ENCODE assay signal across 27 cellular contexts in genomic region chr6:9252784-9253183, GRCh38.
A peak's percentile ranks its signal among the peaks of the same experiment; 100 is the strongest.
DNase-seq lines count a peak whose midpoint lies in the region; ATAC-seq and TF ChIP-seq lines count a peak whose summit lies in the region.
"Had no signal": no experiment of that assay in that cellular context is flagged by ENCODE, and none has a peak within 500 bp of the region (broad histone marks: within the 10 kb centered on the region; RNA-seq: fewer than 3 reads in every experiment).

No MANE protein-coding gene starts in this region.

- H3K27ac Mint-ChIP-seq in MCF 10A (ENCODE audit: low read depth, unreplicated experiment), result no peak overlapping the region
- no peak overlapping the region for H3K27ac Mint-ChIP-seq in WTC11
- H3K27ac Mint-ChIP-seq: activated CD4-positive, alpha-beta T cell treated with anti-CD3 and anti-CD28 coated beads for 36 hours; activated naive CD8-positive, alpha-beta T cell treated with anti-CD3 and anti-CD28 coated beads for 36 hours had no signal

- ATAC-seq in WTC11, result no peak; the same call in none of the 2 replicates
- no peak for ATAC-seq in left lobe of liver
- ATAC-seq: activated CD4-positive, alpha-beta T cell treated with anti-CD3 and anti-CD28 coated beads for 36 hours; HCT116; HepG2; psoas muscle had no signal

- no peaks in the 10 kb centered on the region for H3K27me3 Mint-ChIP-seq in MCF 10A (ENCODE audit: insufficient read depth, unreplicated experiment)
- H3K27me3 Mint-ChIP-seq in WTC11 (ENCODE audit: low read depth), result no peaks in the 10 kb centered on the region
- H3K27me3 Mint-ChIP-seq: activated CD4-positive, alpha-beta T cell treated with anti-CD3 and anti-CD28 coated beads for 36 hours had no signal

- H3K4me2 ChIP-seq in mammary epithelial cell (ENCODE audit: insufficient read depth, low read depth, low read length), result no peak overlapping the region
- H3K4me2 ChIP-seq in hepatocyte, result no peak overlapping the region

- H2AFZ ChIP-seq in mammary epithelial cell (ENCODE audit: low read depth, low read length) (peak overlapping the region; percentile 55), hepatocyte (no peak overlapping the region)

- intact Hi-C loops in mammary epithelial cell (cut with micrococcal nuclease) (loop anchor here (5.0 to 10.0 kb wide), 3 partner anchors 772 to 1160 kb away; no protein-coding TSS in a partner anchor), MCF 10A (cut with micrococcal nuclease) (loop anchor here (5.0 kb wide), 3 partner anchors 160 to 830 kb away; no protein-coding TSS in a partner anchor)

- POLR2A ChIA-PET in MCF 10A (lab: Yijun Ruan, JAX) (interaction anchor here (0.7 to 3.1 kb wide), 3 partner anchors 43 to 1176 kb away, joined by 3 to 14 read pairs (median 4); partner anchors contain the start of gene TFAP2A), WTC11 (lab: Charles Lee) (interaction anchor here (0.7 kb wide), 1 partner anchor 65 kb away, joined by 3 read pairs; no protein-coding TSS in a partner anchor)

- H4K20me1 ChIP-seq in mammary epithelial cell (ENCODE audit: insufficient read depth, low read length), result no peaks in the 10 kb centered on the region
- no peaks in the 10 kb centered on the region for H4K20me1 ChIP-seq in hepatocyte (ENCODE audit: insufficient read depth, poor library complexity, severe bottlenecking)

- no peaks in the 10 kb centered on the region for H3K9me2 ChIP-seq in hepatocyte (replicated peaks; ENCODE audit: insufficient read depth)

- CTCF ChIA-PET in mammary epithelial cell (lab: Charles Lee; ENCODE audit: low non-redundant PET) (no interaction called here), MCF 10A (lab: Yijun Ruan, JAX) (interaction anchor here (0.6 to 1.1 kb wide), 4 partner anchors 19 to 240 kb away, joined by 3 to 6 read pairs (median 3); no protein-coding TSS in a partner anchor), WTC11 (lab: Charles Lee) (interaction anchor here (1.2 kb wide), 1 partner anchor 1182 kb away, joined by 3 read pairs; no protein-coding TSS in a partner anchor)

- H3K4me1 ChIP-seq in mammary epithelial cell (ENCODE audit: insufficient read depth, low read length) (no peaks in the 10 kb centered on the region), hepatocyte (ENCODE audit: insufficient read depth) (no peaks in the 10 kb centered on the region)
- H3K4me1 ChIP-seq: ascending aorta, colonic mucosa, psoas muscle had no signal

- no peaks in the 10 kb centered on the region for H3K4me1 Mint-ChIP-seq in MCF 10A (ENCODE audit: insufficient read depth, unreplicated experiment)
- H3K4me1 Mint-ChIP-seq in WTC11, result peaks cover 3% of the 10 kb centered on the region
- H3K4me1 Mint-ChIP-seq: activated CD4-positive, alpha-beta T cell treated with anti-CD3 and anti-CD28 coated beads for 36 hours; activated naive CD8-positive, alpha-beta T cell treated with anti-CD3 and anti-CD28 coated beads for 36 hours had no signal

- no peak for DNase-seq in mammary epithelial cell
- DNase-seq in MCF 10A (ENCODE audit: unreplicated experiment), result no peak
- peak; percentile 88 for DNase-seq in NCI-H146 (lab: John Stamatoyannopoulos, UW)
- peak; percentile 25 for DNase-seq in WTC11 (ENCODE audit: low spot score)
- DNase-seq in retina, result peak; percentile 42
- no peak for DNase-seq in left lobe of liver (ENCODE audit: low spot score)
- no peak for DNase-seq in hepatocyte (ENCODE audit: low spot score)
- no peak for DNase-seq in NCI-H446 (lab: John Stamatoyannopoulos, UW)
- DNase-seq: activated CD4-positive, alpha-beta T cell treated with anti-CD3 and anti-CD28 coated beads for 36 hours; activated effector memory CD4-positive, alpha-beta T cell treated with Interleukin-2 at 50 U/mL for 16 hours; activated naive CD8-positive, alpha-beta T cell treated with anti-CD3 and anti-CD28 coated beads for 36 hours; Caco-2; colonic mucosa; DND-41; effector memory CD4-positive, alpha-beta T cell; erythroblast; NCI-H526 treated with DMSO at 0.1 percent for 48 hours; occipital lobe; psoas muscle; RPMI8226; stimulated activated naive CD4-positive, alpha-beta T cell had no signal

- TF ChIP-seq CTCF in mammary epithelial cell (conservative IDR thresholded peaks at IDR 0.05 in 1 of 2, IDR thresholded peaks at IDR 0.05 in 1 of 2; ENCODE audit: extremely low read depth in 1 of 2, insufficient read depth in 1 of 2, low read depth in 1 of 2, low read length in 2 of 2), result no peak
- TF ChIP-seq CTCF in MCF 10A (IDR thresholded peaks at IDR 0.05; ENCODE audit: unreplicated experiment), result no peak
- no peak for TF ChIP-seq CTCF in WTC11 (IDR thresholded peaks at IDR 0.05)
- TF ChIP-seq CTCF in hepatocyte (IDR thresholded peaks at IDR 0.05; ENCODE audit: poor library complexity), result no peak

- no peaks in the 10 kb centered on the region for H3K9me3 Mint-ChIP-seq in MCF 10A (ENCODE audit: unreplicated experiment)
- H3K9me3 Mint-ChIP-seq in WTC11, result no peaks in the 10 kb centered on the region
- H3K9me3 Mint-ChIP-seq: activated naive CD8-positive, alpha-beta T cell treated with anti-CD3 and anti-CD28 coated beads for 36 hours had no signal

- H3K36me3 ChIP-seq in mammary epithelial cell (ENCODE audit: insufficient read depth, low read length) (no peaks in the 10 kb centered on the region), hepatocyte (replicated peaks; ENCODE audit: insufficient read depth, low read depth) (no peaks in the 10 kb centered on the region)
- H3K36me3 ChIP-seq: ascending aorta, cardiac muscle cell, colonic mucosa, suprapubic skin had no signal

- H3K4me3 ChIP-seq in mammary epithelial cell (replicated peaks in 1 of 3; ENCODE audit: insufficient read depth in 1 of 3, low read depth in 2 of 3, low read length in 3 of 3) (no peak overlapping the region), hepatocyte (no peak overlapping the region)
- H3K4me3 ChIP-seq: ascending aorta, cardiac muscle cell, colonic mucosa, psoas muscle, suprapubic skin had no signal

- no peak overlapping the region for H3K9ac ChIP-seq in mammary epithelial cell (ENCODE audit: insufficient read depth, low read length)

- H3K79me2 ChIP-seq in mammary epithelial cell (ENCODE audit: insufficient read depth, low read length) (no peaks in the 10 kb centered on the region), hepatocyte (no peaks in the 10 kb centered on the region)

- dilution Hi-C loops in mammary epithelial cell (cut with HindIII; ENCODE audit: low sequenced_read_pairs), result no loop called here

- H3K27ac ChIP-seq in mammary epithelial cell (ENCODE audit: insufficient read depth, low read depth, low read length) (no peak overlapping the region), hepatocyte (no peak overlapping the region)
- H3K27ac ChIP-seq: ascending aorta, C4-2B, cardiac muscle cell, colonic mucosa, psoas muscle, suprapubic skin had no signal

- H3K4me3 Mint-ChIP-seq in MCF 10A (ENCODE audit: unreplicated experiment), result no peak overlapping the region
- no peak overlapping the region for H3K4me3 Mint-ChIP-seq in WTC11
- H3K4me3 Mint-ChIP-seq: activated CD4-positive, alpha-beta T cell treated with anti-CD3 and anti-CD28 coated beads for 36 hours; activated naive CD8-positive, alpha-beta T cell treated with anti-CD3 and anti-CD28 coated beads for 36 hours had no signal

- no peaks in the 10 kb centered on the region for H3K9me3 ChIP-seq in mammary epithelial cell (replicated peaks; ENCODE audit: insufficient read depth, low read length)
- H3K9me3 ChIP-seq in hepatocyte (ENCODE audit: low read depth), result no peaks in the 10 kb centered on the region
- H3K9me3 ChIP-seq: ascending aorta, Caco-2, colonic mucosa, psoas muscle, suprapubic skin had no signal

- H3K36me3 Mint-ChIP-seq in MCF 10A (ENCODE audit: insufficient read depth, unreplicated experiment) (no peaks in the 10 kb centered on the region), WTC11 (no peaks in the 10 kb centered on the region)
- H3K36me3 Mint-ChIP-seq: activated naive CD8-positive, alpha-beta T cell treated with anti-CD3 and anti-CD28 coated beads for 36 hours had no signal

- WGBS in mammary epithelial cell (ENCODE audit: low coverage, missing lambda C conversion rate), result 83% methylated on average over 3 of the region's 4 CpGs
- WGBS in hepatocyte (ENCODE audit: low lambda C conversion rate, missing lambda C conversion rate), result 86% methylated on average over 4 of the region's 4 CpGs

- in situ Hi-C loops in mammary epithelial cell (cut with MboI; ENCODE audit: low sequenced_read_pairs in 2 of 2), result loop anchor here (10.0 to 25.0 kb wide), 2 partner anchors 1182 to 1185 kb away; no protein-coding TSS in a partner anchor

- no TSS peak for BruUV-seq in mammary epithelial cell (replicated peaks; lab: Mats Ljungman, UMichigan)
- BruUV-seq in MCF 10A (replicated peaks; lab: Mats Ljungman, UMichigan), result no TSS peak

- H3K27me3 ChIP-seq in mammary epithelial cell (ENCODE audit: insufficient read depth, low read length) (no peaks in the 10 kb centered on the region), hepatocyte (peaks cover 3% of the 10 kb centered on the region)
- H3K27me3 ChIP-seq: ascending aorta, cardiac muscle cell, colonic mucosa, suprapubic skin had no signal

TF ChIP-seq in WTC11, 78 proteins besides CTCF, POLR2A, EP300 and RAD21 (continues in another document):
- TF ChIP-seq HMGXB4 (CRISPR knock-in tag; IDR thresholded peaks at IDR 0.05) (no peak), IRF2 (CRISPR knock-in tag; IDR thresholded peaks at IDR 0.05; ENCODE audit: borderline replicate concordance, low read depth) (no peak), ZNF512 (CRISPR knock-in tag; IDR thresholded peaks at IDR 0.05; ENCODE audit: borderline replicate concordance) (no peak)

Comparison
In these comparisons a context has a peak if more than half of its experiments do, and no peak if none do; other contexts are left out.
1. DNase-seq: peak in NCI-H146 (single experiment), WTC11 (single experiment) and retina (single experiment); none in mammary epithelial cell (single experiment), MCF 10A (single experiment), left lobe of liver (single experiment), hepatocyte (single experiment) and NCI-H446 (0 of 2).